2 cellular contexts compared by ENCODE assay signal in the genomic region with DNA sequence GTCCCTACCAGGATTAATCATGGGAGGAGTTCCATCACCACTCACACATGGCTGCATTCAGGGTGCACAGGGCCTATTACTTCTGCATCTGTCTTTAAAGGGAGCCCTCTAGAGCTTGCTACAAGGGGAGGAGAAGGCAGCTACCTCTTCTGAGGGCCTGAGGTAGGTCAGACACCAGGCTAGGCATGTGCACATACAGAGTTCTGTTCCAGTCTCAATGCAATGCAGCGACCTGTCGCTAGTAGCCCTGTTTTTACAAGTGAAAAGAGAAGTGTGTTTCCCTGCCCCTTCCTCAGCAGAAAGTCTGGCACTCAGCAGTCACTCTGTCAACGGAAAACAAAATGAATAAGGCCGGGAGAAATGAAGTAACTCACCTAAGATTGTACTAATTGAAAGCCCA.
TF ChIP-seq lines count a peak whose summit lies in the region.

No MANE protein-coding gene starts in this region.

TF ChIP-seq in GM23338, 12 proteins besides CTCF, POLR2A, EP300 and RAD21 (continued from another document):
- TF ChIP-seq, protein P1, sequence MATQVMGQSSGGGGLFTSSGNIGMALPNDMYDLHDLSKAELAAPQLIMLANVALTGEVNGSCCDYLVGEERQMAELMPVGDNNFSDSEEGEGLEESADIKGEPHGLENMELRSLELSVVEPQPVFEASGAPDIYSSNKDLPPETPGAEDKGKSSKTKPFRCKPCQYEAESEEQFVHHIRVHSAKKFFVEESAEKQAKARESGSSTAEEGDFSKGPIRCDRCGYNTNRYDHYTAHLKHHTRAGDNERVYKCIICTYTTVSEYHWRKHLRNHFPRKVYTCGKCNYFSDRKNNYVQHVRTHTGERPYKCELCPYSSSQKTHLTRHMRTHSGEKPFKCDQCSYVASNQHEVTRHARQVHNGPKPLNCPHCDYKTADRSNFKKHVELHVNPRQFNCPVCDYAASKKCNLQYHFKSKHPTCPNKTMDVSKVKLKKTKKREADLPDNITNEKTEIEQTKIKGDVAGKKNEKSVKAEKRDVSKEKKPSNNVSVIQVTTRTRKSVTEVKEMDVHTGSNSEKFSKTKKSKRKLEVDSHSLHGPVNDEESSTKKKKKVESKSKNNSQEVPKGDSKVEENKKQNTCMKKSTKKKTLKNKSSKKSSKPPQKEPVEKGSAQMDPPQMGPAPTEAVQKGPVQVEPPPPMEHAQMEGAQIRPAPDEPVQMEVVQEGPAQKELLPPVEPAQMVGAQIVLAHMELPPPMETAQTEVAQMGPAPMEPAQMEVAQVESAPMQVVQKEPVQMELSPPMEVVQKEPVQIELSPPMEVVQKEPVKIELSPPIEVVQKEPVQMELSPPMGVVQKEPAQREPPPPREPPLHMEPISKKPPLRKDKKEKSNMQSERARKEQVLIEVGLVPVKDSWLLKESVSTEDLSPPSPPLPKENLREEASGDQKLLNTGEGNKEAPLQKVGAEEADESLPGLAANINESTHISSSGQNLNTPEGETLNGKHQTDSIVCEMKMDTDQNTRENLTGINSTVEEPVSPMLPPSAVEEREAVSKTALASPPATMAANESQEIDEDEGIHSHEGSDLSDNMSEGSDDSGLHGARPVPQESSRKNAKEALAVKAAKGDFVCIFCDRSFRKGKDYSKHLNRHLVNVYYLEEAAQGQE (IDR thresholded peaks at IDR 0.05; ENCODE audit: unreplicated experiment) = no peak
- TF ChIP-seq ZNF462 (CRISPR knock-in tag; IDR thresholded peaks at IDR 0.05) (no peak), EZH2phosphoT487 (IDR thresholded peaks at IDR 0.05; ENCODE audit: unreplicated experiment) (no peak), JUNB (IDR thresholded peaks at IDR 0.05; ENCODE audit: unreplicated experiment) (no peak), ZNF114 (CRISPR knock-in tag; IDR thresholded peaks at IDR 0.05) (no peak), EZH2 (IDR thresholded peaks at IDR 0.05; ENCODE audit: low read depth, unreplicated experiment) (no peak), NANOG (IDR thresholded peaks at IDR 0.05; ENCODE audit: borderline replicate concordance) (no peak)
- TF ChIP-seq, protein P2, sequence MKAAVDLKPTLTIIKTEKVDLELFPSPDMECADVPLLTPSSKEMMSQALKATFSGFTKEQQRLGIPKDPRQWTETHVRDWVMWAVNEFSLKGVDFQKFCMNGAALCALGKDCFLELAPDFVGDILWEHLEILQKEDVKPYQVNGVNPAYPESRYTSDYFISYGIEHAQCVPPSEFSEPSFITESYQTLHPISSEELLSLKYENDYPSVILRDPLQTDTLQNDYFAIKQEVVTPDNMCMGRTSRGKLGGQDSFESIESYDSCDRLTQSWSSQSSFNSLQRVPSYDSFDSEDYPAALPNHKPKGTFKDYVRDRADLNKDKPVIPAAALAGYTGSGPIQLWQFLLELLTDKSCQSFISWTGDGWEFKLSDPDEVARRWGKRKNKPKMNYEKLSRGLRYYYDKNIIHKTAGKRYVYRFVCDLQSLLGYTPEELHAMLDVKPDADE (IDR thresholded peaks at IDR 0.05) = no peak

TF ChIP-seq in K562, 482 proteins besides CTCF, POLR2A, EP300 and RAD21 (continued from another document):
- no peak for TF ChIP-seq NUFIP1 (IDR thresholded peaks at IDR 0.05; ENCODE audit: partially characterized antibody)
- TF ChIP-seq ZBTB1 (CRISPR knock-in tag; IDR thresholded peaks at IDR 0.05; ENCODE audit: borderline replicate concordance, low read depth) = no peak
- no peak for TF ChIP-seq FUS (optimal IDR thresholded peaks at IDR 0.05; ENCODE audit: low read depth, low read length)
- TF ChIP-seq ZNF778 (CRISPR knock-in tag; IDR thresholded peaks at IDR 0.05) = no peak
- TF ChIP-seq KAT8 (IDR thresholded peaks at IDR 0.05; ENCODE audit: low read depth) = no peak
- TF ChIP-seq ZSCAN29 (IDR thresholded peaks at IDR 0.05) = no peak
